Comparison of ENCODE assay signal across 19 cellular contexts in the genomic region with DNA sequence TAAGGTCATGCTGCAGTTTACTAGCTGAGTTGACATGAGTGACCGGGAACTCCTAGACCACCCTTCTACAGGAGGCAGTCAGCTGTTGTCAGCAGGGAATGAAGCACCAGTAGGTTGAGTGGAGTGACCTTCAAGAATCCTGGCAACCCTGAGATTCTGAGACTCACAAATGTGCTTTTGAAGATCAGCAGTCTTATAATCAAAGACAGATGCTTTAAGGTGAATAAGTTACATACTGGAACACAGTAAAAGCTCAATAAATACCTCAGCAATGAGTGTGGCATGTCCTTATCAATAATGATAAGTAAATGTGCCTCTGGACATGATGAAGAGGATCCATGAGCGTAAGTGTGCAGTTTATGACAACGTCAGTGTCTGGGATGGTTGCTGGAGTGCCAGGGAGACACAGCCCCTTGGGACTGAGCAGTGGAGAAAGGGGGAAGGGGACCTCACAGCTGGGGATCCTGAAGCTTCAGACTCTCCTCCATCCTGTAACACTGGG. TPM values are rescaled to one million over a fixed set of nuclear protein-coding genes. Genes with fewer than 3 reads are reported as not detected.
DNase-seq lines count a peak whose midpoint lies in the region; ATAC-seq and TF ChIP-seq lines count a peak whose summit lies in the region.
"Had no signal": no experiment of that assay in that cellular context is flagged by ENCODE, and none has a peak within 500 bp of the region (broad histone marks: within the 10 kb centered on the region; RNA-seq: fewer than 3 reads in every experiment).

No MANE protein-coding gene starts in this region.

- H3K27me3 ChIP-seq in H9 (ENCODE audit: insufficient read depth, low read length) (no peaks in the 10 kb centered on the region; the same call in 1 of the 2 replicates), hepatocyte (no peaks in the 10 kb centered on the region), testis (no peaks in the 10 kb centered on the region), upper lobe of right lung (no peaks in the 10 kb centered on the region)
- H3K27me3 ChIP-seq: BLaER1 had no signal

- no peak overlapping the region for H4K8ac ChIP-seq in H9 (replicated peaks; ENCODE audit: insufficient read length, low read depth, low read length)

- H3K4me2 ChIP-seq in H9 (ENCODE audit: insufficient read depth, insufficient read length, low read length): no peak overlapping the region
- H3K4me2 ChIP-seq in hepatocyte: no peak overlapping the region
- H3K4me2 ChIP-seq: BLaER1 had no signal

- no peak overlapping the region for H2BK20ac ChIP-seq in H9 (ENCODE audit: low read depth, low read length, poor library complexity, severe bottlenecking)

- H4K91ac ChIP-seq in H9 (ENCODE audit: insufficient read length, low read depth, low read length): no peak overlapping the region

- H3K4ac ChIP-seq in H9 (ENCODE audit: low read depth, low read length): no peak overlapping the region

- no peak overlapping the region for H2AK5ac ChIP-seq in H9 (ENCODE audit: insufficient read length, low read length)

- H2AFZ ChIP-seq in H9 (ENCODE audit: low read length): no peak overlapping the region
- no peak overlapping the region for H2AFZ ChIP-seq in hepatocyte

- H3K79me2 ChIP-seq in H9 (ENCODE audit: insufficient read depth, low read length): no peaks in the 10 kb centered on the region
- H3K79me2 ChIP-seq in hepatocyte: no peaks in the 10 kb centered on the region

- no peak overlapping the region for H3K23ac ChIP-seq in H9 (ENCODE audit: insufficient read length, low read depth, low read length)

- H3K4me3 ChIP-seq in fibroblast of mammary gland (ENCODE audit: control insufficient read depth, low read depth, low read length) (no peak overlapping the region), hepatocyte (no peak overlapping the region), testis (no peak overlapping the region), upper lobe of right lung (no peak overlapping the region)
- H3K4me3 ChIP-seq: BLaER1 had no signal

- H3K9me2 ChIP-seq in hepatocyte (replicated peaks; ENCODE audit: insufficient read depth): no peaks in the 10 kb centered on the region

- no peaks in the 10 kb centered on the region for H3K4me1 ChIP-seq in H9 (ENCODE audit: insufficient read depth, low read length)
- H3K4me1 ChIP-seq in hepatocyte (ENCODE audit: insufficient read depth): peaks cover 24% of the 10 kb centered on the region
- H3K4me1 ChIP-seq in testis: peaks cover 3% of the 10 kb centered on the region
- no peaks in the 10 kb centered on the region for H3K4me1 ChIP-seq in upper lobe of right lung

- H3K9me3 ChIP-seq in H9 (ENCODE audit: control insufficient read depth, low read depth, low read length) (no peaks in the 10 kb centered on the region), hepatocyte (ENCODE audit: low read depth) (no peaks in the 10 kb centered on the region), testis (no peaks in the 10 kb centered on the region), upper lobe of right lung (peaks cover 1% of the 10 kb centered on the region), T-helper 17 cell (ENCODE audit: control insufficient read depth, low read length, poor library complexity, severe bottlenecking) (no peaks in the 10 kb centered on the region)

- H3K23me2 ChIP-seq in H9 (ENCODE audit: insufficient read length, low read depth, low read length, poor library complexity, severe bottlenecking): no peaks in the 10 kb centered on the region

- no peak overlapping the region for H2BK12ac ChIP-seq in H9 (ENCODE audit: insufficient read length, low read depth, low read length)

- H3K36me3 Mint-ChIP-seq in H9 (ENCODE audit: insufficient read depth in 1 of 3, low read depth in 3 of 3) (no peaks in the 10 kb centered on the region), immature natural killer cell (no peaks in the 10 kb centered on the region), T-helper 17 cell (ENCODE audit: low read depth) (peaks cover 2% of the 10 kb centered on the region)
- H3K36me3 Mint-ChIP-seq: CD14-positive monocyte; CD4-positive, alpha-beta memory T cell had no signal

- H2BK120ac ChIP-seq in H9 (ENCODE audit: low read depth, low read length, poor library complexity, severe bottlenecking): no peak overlapping the region

- H3K79me1 ChIP-seq in H9 (ENCODE audit: insufficient read depth, low read depth, low read length, poor library complexity, severe bottlenecking): no peaks in the 10 kb centered on the region

- TF ChIP-seq POLR2A in testis (IDR thresholded peaks at IDR 0.05): no peak

- H2BK15ac ChIP-seq in H9 (ENCODE audit: low read depth, low read length): no peak overlapping the region

- intact Hi-C loops in testis (cut with DNase I; ENCODE audit: low total_unique reads): no loop called here
- intact Hi-C loops in upper lobe of right lung (cut with DNase I): no loop called here

- H4K5ac ChIP-seq in H9 (ENCODE audit: insufficient read length, low read depth, low read length): no peak overlapping the region

- H3K9me3 Mint-ChIP-seq in H9: peaks cover 6% of the 10 kb centered on the region in 2 experiments; a peak in 3 of 5 replicates
- H3K9me3 Mint-ChIP-seq in immature natural killer cell: peaks cover 0 to 2% (median 0%) of the 10 kb centered on the region in 6 donors

- H3K27ac ChIP-seq in H9 (ENCODE audit: insufficient read length, low read depth, low read length): no peak overlapping the region
- H3K27ac ChIP-seq in hepatocyte: no peak overlapping the region
- H3K27ac ChIP-seq in testis: no peak overlapping the region
- H3K27ac ChIP-seq in upper lobe of right lung: no peak overlapping the region
- H3K27ac ChIP-seq: BLaER1, HL-60 had no signal

- H3K27me3 Mint-ChIP-seq in H9 (ENCODE audit: low read depth) (peaks cover 2% of the 10 kb centered on the region; the same call in 1 of the 2 replicates), immature natural killer cell (ENCODE audit: low read depth in 3 of 3) (peaks cover 0 to 4% (median 2%) of the 10 kb centered on the region in 3 donors), T-helper 17 cell (peaks cover 52% of the 10 kb centered on the region)

- no peak for DNase-seq in H9
- DNase-seq in fibroblast of mammary gland (ENCODE audit: low read depth): peak; percentile 45
- DNase-seq in hepatocyte (ENCODE audit: low spot score): peak; percentile 19
- DNase-seq in testis: no peak
- no peak for DNase-seq in upper lobe of right lung
- no peak for DNase-seq in immature natural killer cell
- DNase-seq in T-helper 17 cell: no peak
- DNase-seq: ACHN; CD4-positive, alpha-beta memory T cell; DMS153; DMS79; GF-D8; GOT3; H7 had no signal

- no peak for ATAC-seq in upper lobe of right lung
- ATAC-seq in T-helper 17 cell: no peak

- H3K4me1 Mint-ChIP-seq in H9: peaks cover 6 to 10% of the 10 kb centered on the region in 2 experiments
- no peaks in the 10 kb centered on the region for H3K4me1 Mint-ChIP-seq in immature natural killer cell
- H3K4me1 Mint-ChIP-seq in T-helper 17 cell: peaks cover 4% of the 10 kb centered on the region
- H3K4me1 Mint-ChIP-seq: CD4-positive, alpha-beta memory T cell had no signal

- H3K14ac ChIP-seq in H9 (ENCODE audit: insufficient read depth, low read length): no peak overlapping the region

- H4K20me1 ChIP-seq in H9 (ENCODE audit: control insufficient read depth, insufficient read depth, insufficient read length): no peaks in the 10 kb centered on the region
- H4K20me1 ChIP-seq in hepatocyte (ENCODE audit: insufficient read depth, poor library complexity, severe bottlenecking): no peaks in the 10 kb centered on the region
- H4K20me1 ChIP-seq: BLaER1 had no signal

- no CpG with 5 or more reads among the region's 3 CpGs for WGBS in H9 (ENCODE audit: extremely low coverage, insufficient read length, low lambda C conversion rate)
- WGBS in hepatocyte (ENCODE audit: low lambda C conversion rate, missing lambda C conversion rate): 41% methylated on average over 3 of the region's 3 CpGs
- WGBS in testis, 2 donors: 61 to 71% methylated on average over 3 of the region's 3 CpGs

- no peak overlapping the region; a peak in 1 of 7 replicates for H3K27ac Mint-ChIP-seq in H9
- no peak overlapping the region for H3K27ac Mint-ChIP-seq in immature natural killer cell
- H3K27ac Mint-ChIP-seq in T-helper 17 cell: no peak overlapping the region
- H3K27ac Mint-ChIP-seq: CD4-positive, alpha-beta memory T cell had no signal

- H3K4me3 Mint-ChIP-seq in H9 (no peak overlapping the region), immature natural killer cell (no peak overlapping the region), T-helper 17 cell (no peak overlapping the region)
- H3K4me3 Mint-ChIP-seq: CD14-positive monocyte; CD4-positive, alpha-beta memory T cell had no signal

- no peak overlapping the region for H3K18ac ChIP-seq in H9 (ENCODE audit: insufficient read length, low read depth, low read length)

- no peaks in the 10 kb centered on the region for H3K36me3 ChIP-seq in hepatocyte (replicated peaks; ENCODE audit: insufficient read depth, low read depth)
- no peaks in the 10 kb centered on the region for H3K36me3 ChIP-seq in testis (ENCODE audit: low read depth, missing control alignments)
- no peaks in the 10 kb centered on the region for H3K36me3 ChIP-seq in upper lobe of right lung
- H3K36me3 ChIP-seq: BLaER1 had no signal

- no peak overlapping the region for H3K9ac ChIP-seq in H9 (ENCODE audit: extremely low read depth, insufficient read length, low read length)
- H3K9ac ChIP-seq: BLaER1 had no signal

- H3T11ph ChIP-seq in H9 (ENCODE audit: low read length): no peak overlapping the region

- H2BK5ac ChIP-seq in H9 (ENCODE audit: insufficient read length, low read length): no peak overlapping the region

- H3K56ac ChIP-seq in H9 (ENCODE audit: insufficient read length, low read depth, low read length): peak overlapping the region; percentile 68

- no peak for TF ChIP-seq CTCF in H9 (conservative IDR thresholded peaks at IDR 0.05)
- no peak for TF ChIP-seq CTCF in fibroblast of mammary gland (conservative IDR thresholded peaks at IDR 0.05; ENCODE audit: control insufficient read depth, insufficient read depth, low read depth, low read length)
- no peak for TF ChIP-seq CTCF in hepatocyte (IDR thresholded peaks at IDR 0.05; ENCODE audit: poor library complexity)
- TF ChIP-seq CTCF in testis (IDR thresholded peaks at IDR 0.05): no peak
- TF ChIP-seq CTCF in upper lobe of right lung (IDR thresholded peaks at IDR 0.05): no peak

RNA-seq across cellular contexts. Expression of a gene that starts 11.9 kb away (rescaled TPM):
- total RNA-seq in H9 (2021): not detected in 2 replicates
- total RNA-seq in hepatocyte: not detected in 2 replicates
- 0.34 TPM in 1 of 2 replicates, not detected in the other for polyA plus RNA-seq in hepatocyte
- not detected for total RNA-seq in testis
- not detected for polyA plus RNA-seq in testis (ENCODE audit: insufficient read depth, low read depth, low replicate concordance)
- not detected for total RNA-seq in upper lobe of right lung
- polyA plus RNA-seq in immature natural killer cell: not detected
- total RNA-seq in T-helper 17 cell: not detected
- total RNA-seq: CD4-positive, alpha-beta memory T cell; Daoy; H7; HT1080 had no signal
- polyA plus RNA-seq: CD14-positive monocyte; CD4-positive, alpha-beta memory T cell had no signal

RNA-seq across cellular contexts. Expression of a gene that starts 13.3 kb away (rescaled TPM):
- total RNA-seq in H9 (2021) (not detected in 2 replicates), hepatocyte (not detected in 2 replicates), testis (1 to 10 TPM in 1 of 2 donors, under 1 TPM in 1; 0.99 to 3.5 TPM), upper lobe of right lung (not detected), T-helper 17 cell (not detected)
- polyA plus RNA-seq in hepatocyte (not detected in 2 replicates), testis (ENCODE audit: insufficient read depth, low read depth, low replicate concordance) (not detected), immature natural killer cell (not detected)
- total RNA-seq: CD4-positive, alpha-beta memory T cell; Daoy; H7; HT1080 had no signal
- polyA plus RNA-seq: CD14-positive monocyte; CD4-positive, alpha-beta memory T cell had no signal

Comparison
In these comparisons a context has a peak if more than half of its experiments do, and no peak if none do; other contexts are left out.
1. DNase-seq: peak in fibroblast of mammary gland (single experiment) and hepatocyte (single experiment); none in H9 (single experiment), testis (single experiment), upper lobe of right lung (single experiment), immature natural killer cell (0 of 3) and T-helper 17 cell (0 of 3).